ENCODE assay signal across 21 cellular contexts in genomic region chr3:139979991-139980390, GRCh38.
"Had no signal": no experiment of that assay in that cellular context is flagged by ENCODE, and none has a peak within 500 bp of the region (broad histone marks: within the 10 kb centered on the region; RNA-seq: fewer than 3 reads in every experiment).

No MANE protein-coding gene starts in this region.

- H3K36me3 Mint-ChIP-seq: mesothelial cell of epicardium had no signal

- H3K27ac ChIP-seq: coronary artery, dorsolateral prefrontal cortex, esophagus squamous epithelium, gastrocnemius medialis, heart right ventricle, left lung, lower lobe of right lung had no signal

- H3K4me1 Mint-ChIP-seq: mesothelial cell of epicardium had no signal

- H3K27ac Mint-ChIP-seq: effector memory CD8-positive, alpha-beta T cell; mesothelial cell of epicardium had no signal

- ATAC-seq: effector memory CD8-positive, alpha-beta T cell; gastrocnemius medialis; heart right ventricle; left colon; left lung; left ventricle myocardium superior; lower lobe of right lung had no signal

- H3K9me3 ChIP-seq: esophagus squamous epithelium, gastrocnemius medialis, heart right ventricle, left lung, lower lobe of right lung had no signal

- H3K9me3 Mint-ChIP-seq: mesothelial cell of epicardium had no signal

- H3K27me3 ChIP-seq: dorsolateral prefrontal cortex, esophagus squamous epithelium, gastrocnemius medialis, heart right ventricle, left lung had no signal

- H3K36me3 ChIP-seq: esophagus squamous epithelium, gastrocnemius medialis, heart right ventricle, left lung, lower lobe of right lung had no signal

- H3K4me1 ChIP-seq: esophagus squamous epithelium, gastrocnemius medialis, left lung, lower lobe of right lung had no signal

- DNase-seq: dermis blood vessel endothelial cell; dorsolateral prefrontal cortex; effector CD8-positive, alpha-beta T cell; effector memory CD8-positive, alpha-beta T cell; esophagus squamous epithelium; foreskin fibroblast; foreskin melanocyte; gastrocnemius medialis; glutamatergic neuron; head of caudate nucleus; heart right ventricle; hippocampal formation; kidney; kidney glomerular epithelial cell; left colon; left lung; left ventricle myocardium superior; lower lobe of right lung; mesenchymal stem cell had no signal

- H3K4me3 ChIP-seq: coronary artery, dorsolateral prefrontal cortex, esophagus squamous epithelium, gastrocnemius medialis, heart right ventricle, left lung, lower lobe of right lung had no signal

- H3K4me3 Mint-ChIP-seq: effector memory CD8-positive, alpha-beta T cell; mesothelial cell of epicardium had no signal
